15 cellular contexts compared by ENCODE assay signal in the genomic region with DNA sequence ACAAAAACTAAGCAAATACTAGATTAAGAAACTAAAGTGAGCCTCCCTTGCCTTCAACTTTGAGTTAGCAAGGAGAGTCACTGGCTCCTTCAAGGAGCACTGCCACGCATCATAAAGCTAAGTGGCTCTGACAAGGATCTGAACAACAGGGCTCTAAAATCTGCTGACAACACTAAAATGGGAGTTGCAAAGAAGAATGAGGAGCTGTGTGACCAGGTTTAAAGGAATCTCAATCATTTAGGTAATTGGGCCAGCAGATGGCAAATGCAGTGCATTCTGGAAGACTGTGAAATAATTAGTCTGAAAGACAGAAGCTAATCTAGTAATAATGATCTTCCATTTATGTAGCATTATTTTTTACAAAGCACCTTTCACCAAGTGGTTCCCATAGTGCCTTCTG.
DNase-seq lines count a peak whose midpoint lies in the region; ATAC-seq and TF ChIP-seq lines count a peak whose summit lies in the region.
"Had no signal": no experiment of that assay in that cellular context is flagged by ENCODE, and none has a peak within 500 bp of the region (broad histone marks: within the 10 kb centered on the region; RNA-seq: fewer than 3 reads in every experiment).

No MANE protein-coding gene starts in this region.

- peaks cover 24% of the 10 kb centered on the region for H3K4me1 ChIP-seq in BLaER1
- H3K4me1 ChIP-seq in IMR-90 (ENCODE audit: control insufficient read depth, insufficient read depth, low read length): peaks cover 10% of the 10 kb centered on the region
- H3K4me1 ChIP-seq in mesodermal cell (ENCODE audit: control insufficient read depth, insufficient read depth, low read length, poor library complexity, severe bottlenecking): peaks cover 32% of the 10 kb centered on the region
- H3K4me1 ChIP-seq: sigmoid colon had no signal

- H3K14ac ChIP-seq in IMR-90 (replicated peaks; ENCODE audit: low read depth, low read length): peak overlapping the region; percentile 61

- H3K18ac ChIP-seq in IMR-90 (ENCODE audit: low read depth, low read length): peak overlapping the region; percentile 69; the same call in 1 of the 2 replicates

- H3K4me2 ChIP-seq in BLaER1 (peak overlapping the region; percentile 52), IMR-90 (ENCODE audit: low read depth, low read length) (peak overlapping the region; percentile 30; the same call in 1 of the 2 replicates)

- H3K56ac ChIP-seq in IMR-90 (ENCODE audit: extremely low read depth, insufficient read depth, low read length): no peak overlapping the region

- TF ChIP-seq RAD21 in IMR-90 (IDR thresholded peaks at IDR 0.05; ENCODE audit: low read length): no peak

- H3K4ac ChIP-seq in IMR-90 (ENCODE audit: low read depth, low read length): peak overlapping the region; percentile 44

- H3K27ac ChIP-seq in BLaER1: no peak overlapping the region
- peak overlapping the region; percentile 26; the same call in 1 of the 2 replicates for H3K27ac ChIP-seq in IMR-90 (ENCODE audit: insufficient read depth, low read length)
- peak overlapping the region; percentile 76 for H3K27ac ChIP-seq in mesodermal cell (ENCODE audit: low read depth, low read length, severe bottlenecking)
- H3K27ac ChIP-seq: sigmoid colon had no signal

- TF ChIP-seq CTCF in IMR-90 (conservative IDR thresholded peaks at IDR 0.05; ENCODE audit: low read depth, low read length): no peak
- no peak for TF ChIP-seq CTCF in cardiac fibroblast (IDR thresholded peaks at IDR 0.05; ENCODE audit: low read depth, low read length)

- H3K36me3 Mint-ChIP-seq in T-cell: no peaks in the 10 kb centered on the region

- no peaks in the 10 kb centered on the region for H3K36me3 ChIP-seq in BLaER1
- no peaks in the 10 kb centered on the region for H3K36me3 ChIP-seq in IMR-90 (ENCODE audit: control insufficient read depth, insufficient read depth, low read length)
- no peaks in the 10 kb centered on the region for H3K36me3 ChIP-seq in mesodermal cell (ENCODE audit: control insufficient read depth, insufficient read depth, low read length)
- H3K36me3 ChIP-seq: sigmoid colon had no signal

- H3K23ac ChIP-seq in IMR-90 (ENCODE audit: low read depth, low read length): 0 out of 2 replicates have a peak overlapping the region, but pooled peaks have one; percentile 5

- 100% methylated on average over 1 of the region's 1 CpG; no CpG with 5 or more reads in 1 of the 2 experiments for WGBS in IMR-90 (ENCODE audit: extremely low coverage in 2 of 2, insufficient read length in 1 of 2), 2 experiments
- 83% methylated on average over 1 of the region's 1 CpG; no CpG with 5 or more reads in 1 of the 2 experiments for WGBS in mesodermal cell (ENCODE audit: insufficient coverage in 2 of 2), 2 experiments

- BruUV-seq in IMR-90 (replicated peaks; lab: Mats Ljungman, UMichigan): no TSS peak

- CTCF ChIA-PET in IMR-90 (lab: Yijun Ruan, JAX): interaction anchor here (1.3 kb wide), 1 partner anchor 9 kb away, joined by 3 read pairs; no protein-coding TSS in a partner anchor
- CTCF ChIA-PET in T-cell (lab: Charles Lee): no interaction called here

- no peak overlapping the region for H3K27ac Mint-ChIP-seq in T-cell
- H3K27ac Mint-ChIP-seq: dendritic cell treated with granulocyte-macrophage colony-stimulating factor and Interleukin-4, amounts not matched to agents 40 ng/mL and 50 ng/mL, for 4 days; naive thymus-derived CD4-positive, alpha-beta T cell had no signal

- intact Hi-C loops in IMR-90 (cut with micrococcal nuclease): loop anchor here (10.0 kb wide), 1 partner anchor 382 kb away; a partner anchor contains a TSS

- H3K9me1 ChIP-seq in IMR-90 (ENCODE audit: insufficient read depth, low read length): peaks cover 15% of the 10 kb centered on the region

- ATAC-seq in IMR-90 (ENCODE audit: low read depth) (peak; percentile 13; the same call in 1 of the 2 replicates), T-cell (replicated peaks in 1 of 4) (no peak), HG02763 (IDR thresholded peaks at IDR 0.05; ENCODE audit: unreplicated experiment) (no peak), HG03342 (IDR thresholded peaks at IDR 0.05; ENCODE audit: unreplicated experiment) (no peak)
- ATAC-seq: naive thymus-derived CD4-positive, alpha-beta T cell had no signal

- H3K4me3 Mint-ChIP-seq in T-cell: no peak overlapping the region
- H3K4me3 Mint-ChIP-seq: dendritic cell treated with granulocyte-macrophage colony-stimulating factor and Interleukin-4, amounts not matched to agents 40 ng/mL and 50 ng/mL, for 4 days; naive thymus-derived CD4-positive, alpha-beta T cell had no signal

- POLR2A ChIA-PET in IMR-90 (lab: Charles Lee; ENCODE audit: unreplicated experiment): no interaction called here
- POLR2A ChIA-PET in T-cell (lab: Charles Lee): no interaction called here

- H2BK15ac ChIP-seq in IMR-90 (ENCODE audit: low read depth, low read length): peak overlapping the region; percentile 60; the same call in 2 of the 3 replicates

- H3K9me3 Mint-ChIP-seq in T-cell: peaks cover 14 to 26% (median 22%) of the 10 kb centered on the region in 3 donors

- H2BK5ac ChIP-seq in IMR-90 (ENCODE audit: low read depth, low read length, poor library complexity, severe bottlenecking): peak overlapping the region; percentile 75

- no peak for TF ChIP-seq POLR2A in IMR-90 (IDR thresholded peaks at IDR 0.05; ENCODE audit: low read depth, low read length)

- peak overlapping the region; percentile 20 to 48; a peak in 3 of 4 replicates for H4K8ac ChIP-seq in IMR-90 (ENCODE audit: low read depth in 2 of 2, low read length in 2 of 2)

- in situ Hi-C loops in IMR-90 (cut with MboI; ENCODE audit: low sequenced_read_pairs): no loop called here

- no peaks in the 10 kb centered on the region for H3K27me3 Mint-ChIP-seq in T-cell
- H3K27me3 Mint-ChIP-seq: dendritic cell treated with granulocyte-macrophage colony-stimulating factor and Interleukin-4, amounts not matched to agents 40 ng/mL and 50 ng/mL, for 4 days had no signal

- H4K5ac ChIP-seq in IMR-90 (ENCODE audit: low read depth, low read length): peak overlapping the region; percentile 27; the same call in 1 of the 2 replicates

- H2AK9ac ChIP-seq in IMR-90 (replicated peaks; ENCODE audit: low read depth, low read length, poor library complexity): no peak overlapping the region

- H2AFZ ChIP-seq in IMR-90 (replicated peaks; ENCODE audit: low read length, poor library complexity): peak overlapping the region; percentile 36

- 0 out of 2 replicates have a peak overlapping the region, but pooled peaks have one; percentile 20 for H4K91ac ChIP-seq in IMR-90 (ENCODE audit: insufficient read depth, low read depth, low read length)

- H3K4me3 ChIP-seq in BLaER1 (no peak overlapping the region), IMR-90 (ENCODE audit: insufficient read depth, low read depth, low read length) (no peak overlapping the region), cardiac fibroblast (replicated peaks in 1 of 2; ENCODE audit: low read depth in 2 of 2, low read length in 2 of 2) (no peak overlapping the region), mesodermal cell (ENCODE audit: extremely low read depth, insufficient read depth, low read length, poor library complexity, severe bottlenecking) (no peak overlapping the region)
- H3K4me3 ChIP-seq: sigmoid colon had no signal

- dilution Hi-C loops in IMR-90 (cut with HindIII; ENCODE audit: low sequenced_read_pairs, unreplicated experiment): no loop called here

- H3K9ac ChIP-seq in BLaER1: no peak overlapping the region
- H3K9ac ChIP-seq in IMR-90 (ENCODE audit: low read depth, low read length): no peak overlapping the region

- peak overlapping the region; percentile 55; the same call in 1 of the 2 replicates for H2AK5ac ChIP-seq in IMR-90 (ENCODE audit: low read depth, low read length)

- no peaks in the 10 kb centered on the region for H3K79me1 ChIP-seq in IMR-90 (ENCODE audit: low read depth in 1 of 2, low read length in 2 of 2)

- H2BK20ac ChIP-seq in IMR-90 (ENCODE audit: low read depth, low read length): peak overlapping the region; percentile 91

- DNase-seq in IMR-90: peak; percentile 25
- DNase-seq in cardiac fibroblast (ENCODE audit: low read depth in 2 of 2): peak; percentile 45 to 54
- DNase-seq in T-cell: no peak
- no peak for DNase-seq in NCI-H2227 (lab: John Stamatoyannopoulos, UW; ENCODE audit: unreplicated experiment)
- DNase-seq: C1 segment of cervical spinal cord; HCEC 1CT; naive thymus-derived CD4-positive, alpha-beta T cell; NCI-H2081; sigmoid colon; stimulated activated naive CD4-positive, alpha-beta T cell had no signal

- H3K9me3 ChIP-seq in BLaER1: peaks cover 30% of the 10 kb centered on the region
- no peaks in the 10 kb centered on the region for H3K9me3 ChIP-seq in IMR-90 (ENCODE audit: control insufficient read depth, insufficient read depth, low read length)
- H3K9me3 ChIP-seq in mesodermal cell (ENCODE audit: control insufficient read depth, low read length): peaks cover 16% of the 10 kb centered on the region

- H2BK120ac ChIP-seq in IMR-90 (ENCODE audit: low read depth, low read length): peak overlapping the region; percentile 75

- H4K20me1 ChIP-seq in BLaER1: no peaks in the 10 kb centered on the region
- H4K20me1 ChIP-seq in IMR-90 (ENCODE audit: insufficient read depth, low read length): no peaks in the 10 kb centered on the region

- H3K27me3 ChIP-seq in BLaER1: no peaks in the 10 kb centered on the region
- H3K27me3 ChIP-seq in IMR-90 (ENCODE audit: control insufficient read depth, insufficient read depth, low read length): no peaks in the 10 kb centered on the region
- H3K27me3 ChIP-seq: sigmoid colon had no signal

- H3K4me1 Mint-ChIP-seq in T-cell: no peaks in the 10 kb centered on the region
- H3K4me1 Mint-ChIP-seq: naive thymus-derived CD4-positive, alpha-beta T cell had no signal

TF ChIP-seq in IMR-90, 13 proteins besides CTCF, POLR2A, EP300 and RAD21:
- TF ChIP-seq MAFK (IDR thresholded peaks at IDR 0.05; ENCODE audit: low read depth, low read length) (peak; percentile 96), SMC3 (IDR thresholded peaks at IDR 0.05; ENCODE audit: low read depth, low read length) (no peak)

Comparison
In these comparisons a context has a peak if more than half of its experiments do, and no peak if none do; other contexts are left out.
1. DNase-seq: peak in IMR-90 (single experiment) and cardiac fibroblast (2 of 2); none in T-cell (0 of 34) and NCI-H2227 (single experiment).